ENCODE assay signal across 25 cellular contexts in genomic region chr18:25256439-25256838, GRCh38.
"Had no signal": no experiment of that assay in that cellular context is flagged by ENCODE, and none has a peak within 500 bp of the region (broad histone marks: within the 10 kb centered on the region; RNA-seq: fewer than 3 reads in every experiment).

No MANE protein-coding gene starts in this region.

- H3K9me3 ChIP-seq: adrenal gland, SJCRH30 had no signal

- H3K27ac ChIP-seq: adrenal gland, SJCRH30 had no signal

- H3K27me3 ChIP-seq: adrenal gland, SJCRH30 had no signal

- H3K4me3 ChIP-seq: adrenal gland, SJCRH30 had no signal

- DNase-seq: activated CD4-positive, alpha-beta T cell treated with anti-CD3 and anti-CD28 coated beads for 48 hours; activated CD4-positive, alpha-beta T cell treated with anti-CD3 and anti-CD28 coated beads, Interleukin-2, amount 50 U/mL, for 4 hours; activated CD4-positive, CD25-positive, alpha-beta regulatory T cell treated with anti-CD3 and anti-CD28 coated beads, Interleukin-2, amount 50 U/mL, for 72 hours; activated CD8-positive, alpha-beta memory T cell treated with anti-CD3 and anti-CD28 coated beads, Interleukin-2, amount 50 U/mL, for 48 hours; activated CD8-positive, alpha-beta T cell treated with anti-CD3 and anti-CD28 coated beads, Interleukin-2, amount 10 ng/mL, durations not matched to agents 7 days and 5 days; activated naive CD4-positive, alpha-beta T cell treated with anti-CD3 and anti-CD28 coated beads, Interleukin-2, amount 50 U/mL, for 16 hours; activated naive CD8-positive, alpha-beta T cell treated with anti-CD3 and anti-CD28 coated beads, Interleukin-2, amount 10 ng/mL, durations not matched to agents 7 days and 5 days; activated T-cell treated with anti-CD3 and anti-CD28 coated beads, Interleukin-2, amount 50 U/mL, for 1 hour; adrenal gland; anterior cingulate cortex; cerebellar nuclear complex; Karpas-422; NCI-H1105 treated with DMSO at 0.1 percent for 48 hours; NCI-H1436 treated with DMSO at 0.1 percent for 48 hours; NCI-H187 treated with DMSO at 0.1 percent for 48 hours; NCI-H2081 treated with DMSO at 0.1 percent for 48 hours; NCI-H345; NCI-H510A; NCI-H526 treated with DMSO at 0.1 percent for 48 hours; NCI-H82; RPMI8226; SJCRH30 had no signal

- H3K4me3 Mint-ChIP-seq: activated CD8-positive, alpha-beta T cell treated with anti-CD3 and anti-CD28 coated beads, Interleukin-2, amount 10 ng/mL, durations not matched to agents 7 days and 5 days; activated naive CD8-positive, alpha-beta T cell treated with anti-CD3 and anti-CD28 coated beads, Interleukin-2, amount 10 ng/mL, durations not matched to agents 7 days and 5 days; T-helper 1 cell treated with Interleukin-12 subunit alpha and Interleukin-12 subunit beta and Interleukin-4 antibody, amounts not matched to agents 30 μg/mL and 1 μg/mL, for 36 hours had no signal

- H3K4me1 ChIP-seq: adrenal gland, SJCRH30 had no signal

- H3K9me3 Mint-ChIP-seq: activated naive CD8-positive, alpha-beta T cell treated with anti-CD3 and anti-CD28 coated beads, Interleukin-2, amount 10 ng/mL, durations not matched to agents 7 days and 5 days; T-helper 1 cell treated with Interleukin-12 subunit alpha and Interleukin-12 subunit beta and Interleukin-4 antibody, amounts not matched to agents 30 μg/mL and 1 μg/mL, for 36 hours had no signal

- H3K36me3 ChIP-seq: adrenal gland, SJCRH30 had no signal

- H3K36me3 Mint-ChIP-seq: activated naive CD8-positive, alpha-beta T cell treated with anti-CD3 and anti-CD28 coated beads, Interleukin-2, amount 10 ng/mL, durations not matched to agents 7 days and 5 days had no signal

- ATAC-seq: activated CD8-positive, alpha-beta T cell treated with anti-CD3 and anti-CD28 coated beads, Interleukin-2, amount 10 ng/mL, durations not matched to agents 7 days and 5 days; Right ventricle myocardium inferior; SK-N-SH treated with all-trans-retinoic acid at 6 μM for 48 hours had no signal

- H3K27ac Mint-ChIP-seq: activated CD8-positive, alpha-beta T cell treated with anti-CD3 and anti-CD28 coated beads, Interleukin-2, amount 10 ng/mL, durations not matched to agents 7 days and 5 days; activated naive CD8-positive, alpha-beta T cell treated with anti-CD3 and anti-CD28 coated beads, Interleukin-2, amount 10 ng/mL, durations not matched to agents 7 days and 5 days; T-helper 1 cell treated with Interleukin-12 subunit alpha and Interleukin-12 subunit beta and Interleukin-4 antibody, amounts not matched to agents 30 μg/mL and 1 μg/mL, for 36 hours had no signal

- H3K4me1 Mint-ChIP-seq: activated naive CD8-positive, alpha-beta T cell treated with anti-CD3 and anti-CD28 coated beads, Interleukin-2, amount 10 ng/mL, durations not matched to agents 7 days and 5 days had no signal
